In genomic region chr20:37346232-37346525, GRCh38 we compare ENCODE assay signal across 8 cellular contexts. TPM values are rescaled to one million over a fixed set of nuclear protein-coding genes. Genes with fewer than 3 reads are reported as not detected.
DNase-seq lines count a peak whose midpoint lies in the region; ATAC-seq, FAIRE-seq and TF ChIP-seq lines count a peak whose summit lies in the region.

No MANE protein-coding gene starts in this region.

- CTCF ChIA-PET in K562 (lab: Yijun Ruan, JAX; ENCODE audit: low intra/inter-chr PET ratio): no interaction called here

- H2AK5ac ChIP-seq in mesenchymal stem cell (ENCODE audit: low read length, severe bottlenecking): no peak overlapping the region

- peaks cover 25% of the 10 kb centered on the region for H3K36me3 Mint-ChIP-seq in nephron progenitor cell (ENCODE audit: low read depth)

- no peak for TF ChIP-seq EP300 in K562 (IDR thresholded peaks at IDR 0.05; ENCODE audit: low read length)

- FAIRE-seq in K562 (lab: Jason Lieb, UNC): no peak

- no peak for TF ChIP-seq RAD21 in K562 (CRISPR knock-in tag; conservative IDR thresholded peaks at IDR 0.05 in 1 of 2, IDR thresholded peaks at IDR 0.05 in 1 of 2)

- peaks cover 11% of the 10 kb centered on the region for H3K27me3 Mint-ChIP-seq in nephron progenitor cell (ENCODE audit: low read depth, poor library complexity)

- H3K4me1 ChIP-seq in cardiac muscle cell (ENCODE audit: low read depth) (no peaks in the 10 kb centered on the region), K562 (replicated peaks in 1 of 2; ENCODE audit: control insufficient read depth in 2 of 2, insufficient read depth in 2 of 2, low read length in 2 of 2) (peaks cover 2 to 24% of the 10 kb centered on the region in 2 experiments; a peak in 3 of 5 replicates), mesenchymal stem cell (ENCODE audit: control insufficient read depth, insufficient read depth, low read depth, low read length) (peaks cover 57% of the 10 kb centered on the region), vagina (peaks cover 60% of the 10 kb centered on the region)

- H3K27ac Mint-ChIP-seq in nephron progenitor cell: no peak overlapping the region

- H3K9me3 ChIP-seq in cardiac muscle cell (ENCODE audit: low read depth): no peaks in the 10 kb centered on the region
- H3K9me3 ChIP-seq in K562 (replicated peaks; ENCODE audit: control insufficient read depth, insufficient read depth, low read depth, low read length): no peaks in the 10 kb centered on the region
- H3K9me3 ChIP-seq in mesenchymal stem cell (ENCODE audit: control insufficient read depth, low read length): no peaks in the 10 kb centered on the region
- no peaks in the 10 kb centered on the region for H3K9me3 ChIP-seq in vagina

- H3K14ac ChIP-seq in mesenchymal stem cell (ENCODE audit: low read length in 2 of 2): no peak overlapping the region

- TF ChIP-seq POLR2A in K562 (conservative IDR thresholded peaks at IDR 0.05) (no peak), vagina (IDR thresholded peaks at IDR 0.05) (no peak)

- no peaks in the 10 kb centered on the region for H3K9me1 ChIP-seq in K562 (ENCODE audit: control insufficient read depth, insufficient read depth, low read length)

- no peak for ATAC-seq in Right ventricle myocardium inferior
- no peak for ATAC-seq in K562

- BruUV-seq in K562 (replicated peaks; lab: Mats Ljungman, UMichigan): no TSS peak

- in situ Hi-C loops in K562 (cut with MboI): no loop called here

- H3K9ac ChIP-seq in K562 (ENCODE audit: insufficient read depth in 1 of 2, low read depth in 2 of 2, low read length in 2 of 2) (peak overlapping the region in 1 of 2 experiments; percentile 86; a peak in 1 of 4 replicates), mesenchymal stem cell (ENCODE audit: low read length) (peak overlapping the region; percentile 89)

- peak overlapping the region; percentile 77 for H2BK120ac ChIP-seq in mesenchymal stem cell (ENCODE audit: low read depth, low read length)

- no peaks in the 10 kb centered on the region for H4K20me1 ChIP-seq in K562 (replicated peaks; ENCODE audit: control insufficient read depth, insufficient read depth, low read length)

- H3K4me3 Mint-ChIP-seq in nephron progenitor cell: no peak overlapping the region

- H3K36me3 ChIP-seq in cardiac muscle cell (no peaks in the 10 kb centered on the region), K562 (ENCODE audit: control insufficient read depth, insufficient read depth, low read length) (no peaks in the 10 kb centered on the region), mesenchymal stem cell (ENCODE audit: control insufficient read depth in 1 of 2, insufficient read depth in 2 of 2, low read depth in 1 of 2, low read length in 2 of 2) (peaks cover 0 to 25% of the 10 kb centered on the region in 2 experiments), vagina (no peaks in the 10 kb centered on the region)

- peaks cover 55% of the 10 kb centered on the region for H3K4me1 Mint-ChIP-seq in nephron progenitor cell

- H3K27ac ChIP-seq in cardiac muscle cell (peak overlapping the region; percentile 82), K562 (ENCODE audit: extremely low read depth, low read depth, low read length) (no peak overlapping the region), mesenchymal stem cell (ENCODE audit: low read length, poor library complexity, severe bottlenecking) (no peak overlapping the region), vagina (peak overlapping the region; percentile 94)

- H3K4ac ChIP-seq in mesenchymal stem cell (ENCODE audit: low read depth in 1 of 2, low read length in 2 of 2): no peak overlapping the region

- WGBS in K562 (ENCODE audit: insufficient coverage, low coverage, missing lambda C conversion rate): 57% methylated on average over 6 of the region's 35 CpGs
- WGBS in mesenchymal stem cell: no CpG with 5 or more reads among the region's 35 CpGs

- DNase-seq in cardiac muscle cell (ENCODE audit: low read depth in 1 of 2, low spot score in 1 of 2): no peak
- no peak for DNase-seq in Right ventricle myocardium inferior (ENCODE audit: missing footprints)
- DNase-seq in K562 (ENCODE audit: extremely low read depth in 1 of 4, low spot score in 3 of 4): no peak
- no peak for DNase-seq in mesenchymal stem cell
- no peak for DNase-seq in vagina (ENCODE audit: extremely low spot score in 2 of 2)
- DNase-seq in HPDE6-E6E7 (ENCODE audit: extremely low spot score): no peak
- no peak for DNase-seq in nephron progenitor cell
- DNase-seq in NCI-H526 treated with DMSO at 0.1 percent for 48 hours (lab: John Stamatoyannopoulos, UW): no peak

- no peak overlapping the region for H2BK12ac ChIP-seq in mesenchymal stem cell (ENCODE audit: low read length in 2 of 2)

- no peak overlapping the region for H4K91ac ChIP-seq in mesenchymal stem cell (ENCODE audit: low read length)

- H2AFZ ChIP-seq in K562 (ENCODE audit: low read depth, low read length) (no peak overlapping the region), mesenchymal stem cell (ENCODE audit: low read depth, low read length) (no peak overlapping the region)

- no peak overlapping the region for H2BK5ac ChIP-seq in mesenchymal stem cell (ENCODE audit: low read depth, low read length, poor library complexity, severe bottlenecking)

- peak overlapping the region; percentile 76 for H3K4me3 ChIP-seq in cardiac muscle cell
- peak overlapping the region; percentile 56 for H3K4me3 ChIP-seq in K562
- H3K4me3 ChIP-seq in mesenchymal stem cell (ENCODE audit: insufficient read depth in 1 of 2, low read depth in 1 of 2, low read length in 2 of 2): peak overlapping the region; percentile 65 to 86
- H3K4me3 ChIP-seq in vagina: peak overlapping the region; percentile 84 to 88

- H3K27me3 ChIP-seq in cardiac muscle cell: no peaks in the 10 kb centered on the region
- H3K27me3 ChIP-seq in K562 (ENCODE audit: control insufficient read depth in 2 of 2, insufficient read depth in 2 of 2, low read length in 2 of 2): no peaks in the 10 kb centered on the region
- no peaks in the 10 kb centered on the region for H3K27me3 ChIP-seq in mesenchymal stem cell (ENCODE audit: control insufficient read depth in 1 of 2, insufficient read depth in 1 of 2, low read length in 2 of 2)
- H3K27me3 ChIP-seq in vagina: no peaks in the 10 kb centered on the region

- intact Hi-C loops in Right ventricle myocardium inferior (cut with DNase I) (no loop called here), K562 (cut with micrococcal nuclease) (no loop called here), vagina (cut with DNase I) (no loop called here)

- H3K79me2 ChIP-seq in K562 (ENCODE audit: control insufficient read depth, insufficient read depth, low read length): no peaks in the 10 kb centered on the region

- peaks cover 22% of the 10 kb centered on the region for H3K79me1 ChIP-seq in mesenchymal stem cell (replicated peaks; ENCODE audit: low read length, poor library complexity, severe bottlenecking)

- H3K23ac ChIP-seq in mesenchymal stem cell (ENCODE audit: low read length in 2 of 2): no peak overlapping the region

- H3K4me2 ChIP-seq in K562 (ENCODE audit: insufficient read depth, low read length): no peak overlapping the region
- H3K4me2 ChIP-seq in mesenchymal stem cell (ENCODE audit: low read length, poor library complexity, severe bottlenecking): peak overlapping the region; percentile 47

- H3K9me3 Mint-ChIP-seq in nephron progenitor cell: no peaks in the 10 kb centered on the region

- H4K8ac ChIP-seq in mesenchymal stem cell (ENCODE audit: low read length): no peak overlapping the region

- POLR2A ChIA-PET in K562 (lab: Yijun Ruan, JAX): interaction anchor here (0.7 kb wide), 1 partner anchor 12 kb away, joined by 3 read pairs; no protein-coding TSS in a partner anchor

- TF ChIP-seq CTCF in cardiac muscle cell (IDR thresholded peaks at IDR 0.05; ENCODE audit: low read depth, low read length): no peak
- TF ChIP-seq CTCF in K562 (IDR thresholded peaks at IDR 0.05 in 2 of 3, conservative IDR thresholded peaks at IDR 0.05 in 1 of 3; ENCODE audit: insufficient read depth in 2 of 3, low read depth in 1 of 3, low read length in 3 of 3): no peak
- no peak for TF ChIP-seq CTCF in vagina (IDR thresholded peaks at IDR 0.05)
- TF ChIP-seq CTCF in nephron progenitor cell (IDR thresholded peaks at IDR 0.05): no peak

- no peak overlapping the region for H3K18ac ChIP-seq in mesenchymal stem cell (ENCODE audit: low read depth in 1 of 2, low read length in 2 of 2)

- no peak overlapping the region for H2BK15ac ChIP-seq in mesenchymal stem cell (ENCODE audit: low read depth, poor library complexity, severe bottlenecking)

RNA-seq across cellular contexts. Expression of gene SRC, which starts 0.2 kb away (rescaled TPM):
- total RNA-seq in cardiac muscle cell: 26.5 and 34.3 TPM in 2 replicates
- polyA plus RNA-seq in cardiac muscle cell: 26.2 and 34.7 TPM in 2 replicates
- 6.0 TPM for total RNA-seq in Right ventricle myocardium inferior
- 23.1 and 61.0 TPM in 2 replicates for total RNA-seq in K562 (2011; cell fraction: chromatin; rRNA removed; ENCODE audit: low replicate concordance)
- total RNA-seq in K562 (2011; cell fraction: nucleolus; rRNA removed): 26.7 and 29.4 TPM in 2 replicates
- 20.5 and 28.9 TPM in 2 replicates for total RNA-seq in K562 (2011; cell fraction: nucleoplasm; rRNA removed)
- total RNA-seq in K562 (2014; rRNA removed): 2.0 and 4.7 TPM in 2 replicates
- total RNA-seq in K562 (2014; rRNA removed; fragmentation: Illumina TruSeq; extraction: Trizol): 1.4 and 1.9 TPM in 2 replicates
- 2.9 and 3.1 TPM in 2 replicates for total RNA-seq in K562 (2015; rRNA removed; fragmentation: Illumina TruSeq; extraction: Trizol)
- 7.0 and 7.7 TPM in 2 replicates for total RNA-seq in K562 (2021)
- 8.0 and 8.5 TPM in 2 replicates for polyA plus RNA-seq in K562 (2011; rRNA removed)
- 6.8 and 11.9 TPM in 2 replicates for polyA plus RNA-seq in K562 (2011; cell fraction: cytosol; rRNA removed)
- polyA plus RNA-seq in K562 (2011; cell fraction: nucleus; rRNA removed): 45.7 and 78.2 TPM in 2 replicates
- polyA plus RNA-seq in K562 (2012): 4.7 and 5.8 TPM in 2 replicates
- 5.4 and 8.3 TPM in 2 replicates for polyA plus RNA-seq in K562 (2014; fragmentation: Illumina TruSeq; extraction: Trizol)
- under 1 TPM; 0.06 to 0.14 TPM for polyA plus RNA-seq in K562 (2014; fragmentation: Nextera tagmentation; extraction: Ambion mirVana)
- 4.8 and 5.2 TPM in 2 replicates for polyA plus RNA-seq in K562 (2014; rRNA removed)
- 5.2 and 16.3 TPM in 2 replicates for polyA minus RNA-seq in K562 (2011; rRNA and poly(A)+ RNA removed)
- 4.0 and 10.0 TPM in 2 replicates for polyA minus RNA-seq in K562 (2011; cell fraction: cytosol; rRNA and poly(A)+ RNA removed)
- 12.3 and 15.8 TPM in 2 replicates for polyA minus RNA-seq in K562 (2011; cell fraction: nucleus; rRNA and poly(A)+ RNA removed)
- polyA plus RNA-seq in mesenchymal stem cell (2013, experiment 1 of 2): 9.6 TPM
- polyA plus RNA-seq in mesenchymal stem cell (2013, experiment 2 of 2): 8.0 TPM
- total RNA-seq in vagina: 48.6 TPM

RNA-seq across cellular contexts. Expression of gene MANBAL, which starts 56.7 kb away (rescaled TPM):
- total RNA-seq in cardiac muscle cell (27.7 and 34.7 TPM in 2 replicates), Right ventricle myocardium inferior (20.7 TPM), K562 (2014; rRNA removed) (9.2 and 15.5 TPM in 2 replicates), K562 (2014; rRNA removed; fragmentation: Illumina TruSeq; extraction: Trizol) (10.4 and 12.3 TPM in 2 replicates), K562 (2015; rRNA removed; fragmentation: Illumina TruSeq; extraction: Trizol) (14.1 and 16.3 TPM in 2 replicates), K562 (2021) (15.3 and 16.7 TPM in 2 replicates), vagina (54.3 TPM)
- polyA plus RNA-seq in cardiac muscle cell (111 and 115 TPM in 2 replicates), K562 (2011; rRNA removed) (30.0 and 35.0 TPM in 2 replicates), K562 (2014; fragmentation: Illumina TruSeq; extraction: Trizol) (27.9 and 31.6 TPM in 2 replicates), K562 (2014; fragmentation: Nextera tagmentation; extraction: Ambion mirVana) (10 to 100 TPM; 17.4 to 17.8 TPM), K562 (2014; rRNA removed) (24.8 and 25.3 TPM in 2 replicates)
- total RNA-seq in K562 (2011; cell fraction: chromatin; rRNA removed; ENCODE audit: low replicate concordance): 19.6 and 33.3 TPM in 2 replicates
- 23.8 and 26.2 TPM in 2 replicates for total RNA-seq in K562 (2011; cell fraction: nucleolus; rRNA removed)
- 29.3 and 40.0 TPM in 2 replicates for total RNA-seq in K562 (2011; cell fraction: nucleoplasm; rRNA removed)
- 55.8 and 75.0 TPM in 2 replicates for polyA plus RNA-seq in K562 (2011; cell fraction: cytosol; rRNA removed)
- 31.7 and 40.3 TPM in 2 replicates for polyA plus RNA-seq in K562 (2011; cell fraction: nucleus; rRNA removed)
- polyA plus RNA-seq in K562 (2012): 20.9 and 26.2 TPM in 2 replicates
- 11.3 and 13.7 TPM in 2 replicates for polyA minus RNA-seq in K562 (2011; rRNA and poly(A)+ RNA removed)
- 8.8 and 12.4 TPM in 2 replicates for polyA minus RNA-seq in K562 (2011; cell fraction: cytosol; rRNA and poly(A)+ RNA removed)
- 4.8 and 6.2 TPM in 2 replicates for polyA minus RNA-seq in K562 (2011; cell fraction: nucleus; rRNA and poly(A)+ RNA removed)
- polyA plus RNA-seq in mesenchymal stem cell (2013, experiment 1 of 2): 53.0 TPM
- polyA plus RNA-seq in mesenchymal stem cell (2013, experiment 2 of 2): 53.3 TPM

Comparison
In these comparisons a context has a peak if more than half of its experiments do, and no peak if none do; other contexts are left out.
1. H3K27ac ChIP-seq: peak in cardiac muscle cell (single experiment) and vagina (single experiment); none in K562 (single experiment) and mesenchymal stem cell (single experiment).
2. Peak in every context shown above with its lines, with median percentiles within 50 percentile points of each other: H3K4me3 ChIP-seq.